ENCODE assay signal across 10 cellular contexts in genomic region chr7:40299097-40299496, GRCh38.
DNase-seq lines count a peak whose midpoint lies in the region; ATAC-seq and TF ChIP-seq lines count a peak whose summit lies in the region.
"Had no signal": no experiment of that assay in that cellular context is flagged by ENCODE, and none has a peak within 500 bp of the region (broad histone marks: within the 10 kb centered on the region; RNA-seq: fewer than 3 reads in every experiment).

No MANE protein-coding gene starts in this region.

- no peak for TF ChIP-seq CTCF in GM20000 (IDR thresholded peaks at IDR 0.05; ENCODE audit: extremely low read depth, missing control alignments)

- H3K27me3 Mint-ChIP-seq in activated naive CD8-positive, alpha-beta T cell treated with anti-CD3 and anti-CD28 coated beads, Interleukin-2, amount 10 ng/mL, durations not matched to agents 7 days and 5 days: no peaks in the 10 kb centered on the region

- DNase-seq in GM04504 (ENCODE audit: low read depth) (peak; percentile 66), kidney tubule cell (ENCODE audit: low spot score) (peak; percentile 96), NCI-H1092 treated with DMSO at 0.1 percent for 48 hours (lab: John Stamatoyannopoulos, UW) (no peak), GM20000 (ENCODE audit: low spot score) (no peak), NCI-H1048 (lab: John Stamatoyannopoulos, UW) (no peak)
- no peak for DNase-seq in activated naive CD8-positive, alpha-beta T cell treated with anti-CD3 and anti-CD28 coated beads, Interleukin-2, amount 10 ng/mL, durations not matched to agents 7 days and 5 days
- DNase-seq: left lung, Right ventricle myocardium superior had no signal

- POLR2A ChIA-PET in activated naive CD8-positive, alpha-beta T cell treated with anti-CD3 and anti-CD28 coated beads, Interleukin-2, amount 10 ng/mL, durations not matched to agents 7 days and 5 days (lab: Charles Lee): no interaction called here

- H3K4me1 Mint-ChIP-seq in activated naive CD8-positive, alpha-beta T cell treated with anti-CD3 and anti-CD28 coated beads, Interleukin-2, amount 10 ng/mL, durations not matched to agents 7 days and 5 days: peaks cover 12% of the 10 kb centered on the region

- no peaks in the 10 kb centered on the region for H3K36me3 Mint-ChIP-seq in activated naive CD8-positive, alpha-beta T cell treated with anti-CD3 and anti-CD28 coated beads, Interleukin-2, amount 10 ng/mL, durations not matched to agents 7 days and 5 days

- no peaks in the 10 kb centered on the region for H3K9me3 Mint-ChIP-seq in activated naive CD8-positive, alpha-beta T cell treated with anti-CD3 and anti-CD28 coated beads, Interleukin-2, amount 10 ng/mL, durations not matched to agents 7 days and 5 days

- ATAC-seq in HG02981 (IDR thresholded peaks at IDR 0.05; ENCODE audit: unreplicated experiment) (peak; percentile 52), HG02973 (IDR thresholded peaks at IDR 0.05; ENCODE audit: unreplicated experiment) (no peak)
- ATAC-seq in activated naive CD8-positive, alpha-beta T cell treated with anti-CD3 and anti-CD28 coated beads, Interleukin-2, amount 10 ng/mL, durations not matched to agents 7 days and 5 days (ENCODE audit: low read depth): peak; percentile 39
- ATAC-seq: left lung had no signal

- H3K27ac Mint-ChIP-seq in activated naive CD8-positive, alpha-beta T cell treated with anti-CD3 and anti-CD28 coated beads, Interleukin-2, amount 10 ng/mL, durations not matched to agents 7 days and 5 days: no peak overlapping the region

- no peak overlapping the region for H3K4me3 Mint-ChIP-seq in activated naive CD8-positive, alpha-beta T cell treated with anti-CD3 and anti-CD28 coated beads, Interleukin-2, amount 10 ng/mL, durations not matched to agents 7 days and 5 days

Comparison
In these comparisons a context has a peak if more than half of its experiments do, and no peak if none do; other contexts are left out.
1. DNase-seq: peak in GM04504 (single experiment) and kidney tubule cell (single experiment); none in activated naive CD8-positive, alpha-beta T cell treated with anti-CD3 and anti-CD28 coated beads, Interleukin-2, amount 10 ng/mL, durations not matched to agents 7 days and 5 days (single experiment), NCI-H1092 treated with DMSO at 0.1 percent for 48 hours (single experiment), GM20000 (single experiment) and NCI-H1048 (single experiment).